ENCODE assay signal across 8 cellular contexts in the genomic region with DNA sequence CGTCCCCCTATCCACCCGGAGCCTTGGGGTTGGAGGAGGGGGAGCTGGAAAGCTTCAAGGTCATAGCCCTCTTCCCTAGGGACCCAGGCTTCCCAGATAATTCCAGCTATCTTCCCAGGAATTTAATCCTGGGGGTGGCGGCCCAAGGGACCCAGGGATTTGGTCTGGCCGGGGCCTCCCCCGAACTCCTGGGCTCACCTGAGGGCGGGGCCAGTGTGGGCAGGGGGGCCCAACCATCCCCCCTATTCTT. TPM values are rescaled to one million over a fixed set of nuclear protein-coding genes. Genes with fewer than 3 reads are reported as not detected.
A peak's percentile ranks its signal among the peaks of the same experiment; 100 is the strongest.
DNase-seq lines count a peak whose midpoint lies in the region; ATAC-seq, FAIRE-seq and TF ChIP-seq lines count a peak whose summit lies in the region.

No MANE protein-coding gene starts in this region.

- H3K4me3 ChIP-seq in left ventricle myocardium inferior, result peak overlapping the region; percentile 100
- peak overlapping the region; percentile 99 for H3K4me3 ChIP-seq in K562
- peak overlapping the region; percentile 80 to 88 for H3K4me3 ChIP-seq in mesenchymal stem cell (ENCODE audit: insufficient read depth in 1 of 2, low read depth in 1 of 2, low read length in 2 of 2)
- H3K4me3 ChIP-seq in vagina, result peak overlapping the region; percentile 97 to 100

- H3K27ac ChIP-seq in left ventricle myocardium inferior (replicated peaks), result peak overlapping the region; percentile 92
- peak overlapping the region; percentile 98 for H3K27ac ChIP-seq in K562 (ENCODE audit: extremely low read depth, low read depth, low read length)
- H3K27ac ChIP-seq in mesenchymal stem cell (ENCODE audit: low read length, poor library complexity, severe bottlenecking), result peak overlapping the region; percentile 80
- peak overlapping the region; percentile 93 for H3K27ac ChIP-seq in vagina

- H4K20me1 ChIP-seq in K562 (replicated peaks; ENCODE audit: control insufficient read depth, insufficient read depth, low read length), result no peaks in the 10 kb centered on the region

- peak overlapping the region; percentile 37 for H2AK5ac ChIP-seq in mesenchymal stem cell (ENCODE audit: low read length, severe bottlenecking)

- DNase-seq in left ventricle myocardium inferior, result no peak
- DNase-seq in Right ventricle myocardium inferior (ENCODE audit: missing footprints), result no peak
- no peak for DNase-seq in K562 (ENCODE audit: extremely low read depth in 1 of 4, low spot score in 3 of 4)
- peak; percentile 46 for DNase-seq in mesenchymal stem cell
- DNase-seq in vagina (ENCODE audit: extremely low spot score in 2 of 2), result no peak
- DNase-seq in H4 (ENCODE audit: low spot score), result no peak
- no peak for DNase-seq in erythroblast (lab: John Stamatoyannopoulos, UW)

- peaks cover 2% of the 10 kb centered on the region for H3K79me1 ChIP-seq in mesenchymal stem cell (replicated peaks; ENCODE audit: low read length, poor library complexity, severe bottlenecking)

- peak overlapping the region; percentile 25 to 90 for H3K18ac ChIP-seq in mesenchymal stem cell (ENCODE audit: low read depth in 1 of 2, low read length in 2 of 2)

- POLR2A ChIA-PET in K562 (lab: Yijun Ruan, JAX), result interaction anchor here (0.5 to 1.6 kb wide), 4 partner anchors 17 to 338 kb away, joined by 3 to 4 read pairs (median 4); no protein-coding TSS in a partner anchor

- peaks cover 76% of the 10 kb centered on the region for H3K4me1 ChIP-seq in left ventricle myocardium inferior
- peaks cover 33 to 46% of the 10 kb centered on the region in 2 experiments for H3K4me1 ChIP-seq in K562 (replicated peaks in 1 of 2; ENCODE audit: control insufficient read depth in 2 of 2, insufficient read depth in 2 of 2, low read length in 2 of 2)
- peaks cover 13% of the 10 kb centered on the region for H3K4me1 ChIP-seq in mesenchymal stem cell (ENCODE audit: control insufficient read depth, insufficient read depth, low read depth, low read length)
- peaks cover 63% of the 10 kb centered on the region for H3K4me1 ChIP-seq in vagina

- H3K79me2 ChIP-seq in K562 (ENCODE audit: control insufficient read depth, insufficient read depth, low read length), result peaks cover 73% of the 10 kb centered on the region

- H3K23ac ChIP-seq in mesenchymal stem cell (ENCODE audit: low read length in 2 of 2), result no peak overlapping the region

- no TSS peak for BruUV-seq in K562 (replicated peaks; lab: Mats Ljungman, UMichigan)

- H3K4ac ChIP-seq in mesenchymal stem cell (ENCODE audit: low read depth in 1 of 2, low read length in 2 of 2), result peak overlapping the region; percentile 19 to 41

- TF ChIP-seq POLR2A in K562 (conservative IDR thresholded peaks at IDR 0.05), result peak; percentile 30; the same call in 1 of the 2 replicates
- no peak for TF ChIP-seq POLR2A in vagina (IDR thresholded peaks at IDR 0.05)
- TF ChIP-seq POLR2A in erythroblast (IDR thresholded peaks at IDR 0.05; ENCODE audit: low read length), result no peak

- in situ Hi-C loops in K562 (cut with MboI), result no loop called here

- no peak overlapping the region for H2BK5ac ChIP-seq in mesenchymal stem cell (ENCODE audit: low read depth, low read length, poor library complexity, severe bottlenecking)

- no peak for TF ChIP-seq EP300 in K562 (IDR thresholded peaks at IDR 0.05; ENCODE audit: low read length)

- no peak overlapping the region for H3K14ac ChIP-seq in mesenchymal stem cell (ENCODE audit: low read length in 2 of 2)

- peak overlapping the region; percentile 23 for H4K91ac ChIP-seq in mesenchymal stem cell (ENCODE audit: low read length)

- H3K9me1 ChIP-seq in K562 (ENCODE audit: control insufficient read depth, insufficient read depth, low read length), result no peaks in the 10 kb centered on the region

- 0% methylated on average over 3 of the region's 6 CpGs for WGBS in K562 (ENCODE audit: insufficient coverage, low coverage, missing lambda C conversion rate)
- WGBS in mesenchymal stem cell, result 0% methylated on average over 4 of the region's 6 CpGs

- H2BK15ac ChIP-seq in mesenchymal stem cell (ENCODE audit: low read depth, poor library complexity, severe bottlenecking), result peak overlapping the region; percentile 71

- no peaks in the 10 kb centered on the region for H3K27me3 ChIP-seq in left ventricle myocardium inferior (ENCODE audit: low read depth)
- H3K27me3 ChIP-seq in K562 (ENCODE audit: control insufficient read depth in 2 of 2, insufficient read depth in 2 of 2, low read length in 2 of 2), result no peaks in the 10 kb centered on the region
- H3K27me3 ChIP-seq in mesenchymal stem cell (ENCODE audit: control insufficient read depth in 1 of 2, insufficient read depth in 1 of 2, low read length in 2 of 2), result no peaks in the 10 kb centered on the region
- H3K27me3 ChIP-seq in vagina, result no peaks in the 10 kb centered on the region

- peak overlapping the region; percentile 65 for H2BK120ac ChIP-seq in mesenchymal stem cell (ENCODE audit: low read depth, low read length)

- CTCF ChIA-PET in K562 (lab: Yijun Ruan, JAX; ENCODE audit: low intra/inter-chr PET ratio), result no interaction called here

- TF ChIP-seq CTCF in left ventricle myocardium inferior (IDR thresholded peaks at IDR 0.05; ENCODE audit: borderline replicate concordance) (no peak), K562 (IDR thresholded peaks at IDR 0.05 in 2 of 3, conservative IDR thresholded peaks at IDR 0.05 in 1 of 3; ENCODE audit: insufficient read depth in 2 of 3, low read depth in 1 of 3, low read length in 3 of 3) (no peak), vagina (IDR thresholded peaks at IDR 0.05) (no peak)

- no peak overlapping the region for H2BK12ac ChIP-seq in mesenchymal stem cell (ENCODE audit: low read length in 2 of 2)

- no peak for FAIRE-seq in K562 (lab: Jason Lieb, UNC)

- H3K9me3 ChIP-seq in left ventricle myocardium inferior (replicated peaks) (no peaks in the 10 kb centered on the region), K562 (replicated peaks; ENCODE audit: control insufficient read depth, insufficient read depth, low read depth, low read length) (no peaks in the 10 kb centered on the region), mesenchymal stem cell (ENCODE audit: control insufficient read depth, low read length) (no peaks in the 10 kb centered on the region), vagina (no peaks in the 10 kb centered on the region)

- no peak for ATAC-seq in Right ventricle myocardium inferior
- ATAC-seq in K562, result no peak
- ATAC-seq in GM19328 (IDR thresholded peaks at IDR 0.05; ENCODE audit: unreplicated experiment), result no peak

- intact Hi-C loops in left ventricle myocardium inferior (cut with micrococcal nuclease), result no loop called here
- intact Hi-C loops in Right ventricle myocardium inferior (cut with DNase I), result loop anchor here (5.0 kb wide), 1 partner anchor 94 kb away; a partner anchor contains a TSS
- intact Hi-C loops in K562 (cut with micrococcal nuclease), result loop anchor here (5.0 kb wide), 1 partner anchor 134 kb away; no protein-coding TSS in a partner anchor
- intact Hi-C loops in vagina (cut with DNase I), result no loop called here

- H3K4me2 ChIP-seq in K562 (ENCODE audit: insufficient read depth, low read length), result peak overlapping the region; percentile 97
- peak overlapping the region; percentile 72 for H3K4me2 ChIP-seq in mesenchymal stem cell (ENCODE audit: low read length, poor library complexity, severe bottlenecking)

- H3K9ac ChIP-seq in K562 (ENCODE audit: insufficient read depth in 1 of 2, low read depth in 2 of 2, low read length in 2 of 2) (peak overlapping the region; percentile 95 to 97), mesenchymal stem cell (ENCODE audit: low read length) (peak overlapping the region; percentile 90)

- no peak overlapping the region for H2AFZ ChIP-seq in K562 (ENCODE audit: low read depth, low read length)
- no peak overlapping the region for H2AFZ ChIP-seq in mesenchymal stem cell (ENCODE audit: low read depth, low read length)

- no peak overlapping the region for H4K8ac ChIP-seq in mesenchymal stem cell (ENCODE audit: low read length)

- H3K36me3 ChIP-seq in left ventricle myocardium inferior (no peaks in the 10 kb centered on the region), K562 (ENCODE audit: control insufficient read depth, insufficient read depth, low read length) (peaks cover 38% of the 10 kb centered on the region; the same call in 2 of the 3 replicates), mesenchymal stem cell (ENCODE audit: control insufficient read depth in 1 of 2, insufficient read depth in 2 of 2, low read depth in 1 of 2, low read length in 2 of 2) (peaks cover 0 to 4% of the 10 kb centered on the region in 2 experiments), vagina (no peaks in the 10 kb centered on the region)

- TF ChIP-seq RAD21 in K562 (CRISPR knock-in tag; conservative IDR thresholded peaks at IDR 0.05 in 1 of 2, IDR thresholded peaks at IDR 0.05 in 1 of 2), result no peak

RNA-seq across cellular contexts. Expression of a gene that starts 1.3 kb away (rescaled TPM):
- total RNA-seq in left ventricle myocardium inferior (32.8 TPM), Right ventricle myocardium inferior (49.0 TPM), K562 (2014; rRNA removed) (207 and 522 TPM in 2 replicates), K562 (2014; rRNA removed; fragmentation: Illumina TruSeq; extraction: Trizol) (98.6 and 104 TPM in 2 replicates), K562 (2015; rRNA removed; fragmentation: Illumina TruSeq; extraction: Trizol) (112 and 114 TPM in 2 replicates), K562 (2021) (248 and 261 TPM in 2 replicates), vagina (103 TPM)
- total RNA-seq in K562 (2011; cell fraction: chromatin; rRNA removed; ENCODE audit: low replicate concordance), result 123 and 279 TPM in 2 replicates
- 127 and 148 TPM in 2 replicates for total RNA-seq in K562 (2011; cell fraction: nucleolus; rRNA removed)
- total RNA-seq in K562 (2011; cell fraction: nucleoplasm; rRNA removed), result 106 and 127 TPM in 2 replicates
- polyA plus RNA-seq in K562 (2011; rRNA removed) (92.0 and 102 TPM in 2 replicates), K562 (2014; fragmentation: Illumina TruSeq; extraction: Trizol) (169 and 182 TPM in 2 replicates), K562 (2014; fragmentation: Nextera tagmentation; extraction: Ambion mirVana) (10 to 100 TPM; 16.7 to 22.6 TPM), K562 (2014; rRNA removed) (148 and 251 TPM in 2 replicates)
- 80.7 and 337 TPM in 2 replicates for polyA plus RNA-seq in K562 (2011; cell fraction: cytosol; rRNA removed)
- 119 and 149 TPM in 2 replicates for polyA plus RNA-seq in K562 (2011; cell fraction: nucleus; rRNA removed)
- polyA plus RNA-seq in K562 (2012), result 109 and 183 TPM in 2 replicates
- polyA minus RNA-seq in K562 (2011; rRNA and poly(A)+ RNA removed), result 55.1 and 66.5 TPM in 2 replicates
- 131 and 134 TPM in 2 replicates for polyA minus RNA-seq in K562 (2011; cell fraction: cytosol; rRNA and poly(A)+ RNA removed)
- 72.3 and 93.4 TPM in 2 replicates for polyA minus RNA-seq in K562 (2011; cell fraction: nucleus; rRNA and poly(A)+ RNA removed)
- 106 TPM for polyA plus RNA-seq in mesenchymal stem cell (2013, experiment 1 of 2)
- 104 TPM for polyA plus RNA-seq in mesenchymal stem cell (2013, experiment 2 of 2)
- 29.1 and 43.5 TPM in 2 replicates for total RNA-seq in H4 (2014; rRNA removed; shearing (Covaris generic))

RNA-seq across cellular contexts. Expression of a gene that starts 10.4 kb away (rescaled TPM):
- total RNA-seq in left ventricle myocardium inferior (0.19 TPM), Right ventricle myocardium inferior (0.65 TPM), K562 (2014; rRNA removed) (6.2 and 8.7 TPM in 2 replicates), K562 (2014; rRNA removed; fragmentation: Illumina TruSeq; extraction: Trizol) (5.4 and 6.1 TPM in 2 replicates), K562 (2015; rRNA removed; fragmentation: Illumina TruSeq; extraction: Trizol) (6.0 and 6.5 TPM in 2 replicates), K562 (2021) (6.4 and 7.6 TPM in 2 replicates), vagina (3.9 TPM)
- total RNA-seq in K562 (2011; cell fraction: chromatin; rRNA removed; ENCODE audit: low replicate concordance), result 2.8 and 3.4 TPM in 2 replicates
- 3.5 and 5.0 TPM in 2 replicates for total RNA-seq in K562 (2011; cell fraction: nucleolus; rRNA removed)
- total RNA-seq in K562 (2011; cell fraction: nucleoplasm; rRNA removed), result 2.3 and 3.4 TPM in 2 replicates
- polyA plus RNA-seq in K562 (2011; rRNA removed) (4.5 and 7.8 TPM in 2 replicates), K562 (2014; fragmentation: Illumina TruSeq; extraction: Trizol) (8.5 and 10.4 TPM in 2 replicates), K562 (2014; fragmentation: Nextera tagmentation; extraction: Ambion mirVana) (10 to 100 TPM; 13.0 to 15.6 TPM), K562 (2014; rRNA removed) (14.0 and 15.7 TPM in 2 replicates)
- 7.5 and 9.8 TPM in 2 replicates for polyA plus RNA-seq in K562 (2011; cell fraction: cytosol; rRNA removed)
- polyA plus RNA-seq in K562 (2011; cell fraction: nucleus; rRNA removed), result 7.9 and 8.8 TPM in 2 replicates
- polyA plus RNA-seq in K562 (2012), result 9.6 and 13.5 TPM in 2 replicates
- 1.2 and 1.8 TPM in 2 replicates for polyA minus RNA-seq in K562 (2011; rRNA and poly(A)+ RNA removed)
- 1.1 and 1.3 TPM in 2 replicates for polyA minus RNA-seq in K562 (2011; cell fraction: cytosol; rRNA and poly(A)+ RNA removed)
- polyA minus RNA-seq in K562 (2011; cell fraction: nucleus; rRNA and poly(A)+ RNA removed), result 1.5 and 1.8 TPM in 2 replicates
- polyA plus RNA-seq in mesenchymal stem cell (2013, experiment 1 of 2), result 2.3 TPM
- polyA plus RNA-seq in mesenchymal stem cell (2013, experiment 2 of 2), result 2.1 TPM
- total RNA-seq in H4 (2014; rRNA removed; shearing (Covaris generic)), result 0.21 and 1.1 TPM in 2 replicates

RNA-seq across cellular contexts. Expression of a gene that starts 11.8 kb away (rescaled TPM):
- total RNA-seq in left ventricle myocardium inferior (19.1 TPM), Right ventricle myocardium inferior (30.6 TPM), K562 (2014; rRNA removed) (9.3 and 20.1 TPM in 2 replicates), K562 (2014; rRNA removed; fragmentation: Illumina TruSeq; extraction: Trizol) (6.9 and 7.2 TPM in 2 replicates), K562 (2015; rRNA removed; fragmentation: Illumina TruSeq; extraction: Trizol) (7.2 and 8.3 TPM in 2 replicates), K562 (2021) (21.4 and 24.3 TPM in 2 replicates), vagina (13.0 TPM)
- 9.6 and 30.7 TPM in 2 replicates for total RNA-seq in K562 (2011; cell fraction: chromatin; rRNA removed; ENCODE audit: low replicate concordance)
- 33.3 and 36.9 TPM in 2 replicates for total RNA-seq in K562 (2011; cell fraction: nucleolus; rRNA removed)
- 17.6 and 21.3 TPM in 2 replicates for total RNA-seq in K562 (2011; cell fraction: nucleoplasm; rRNA removed)
- polyA plus RNA-seq in K562 (2011; rRNA removed) (14.1 and 23.1 TPM in 2 replicates), K562 (2014; fragmentation: Illumina TruSeq; extraction: Trizol) (18.6 and 23.7 TPM in 2 replicates), K562 (2014; fragmentation: Nextera tagmentation; extraction: Ambion mirVana) (under 1 TPM; 0.53 to 0.69 TPM), K562 (2014; rRNA removed) (12.3 and 18.7 TPM in 2 replicates)
- polyA plus RNA-seq in K562 (2011; cell fraction: cytosol; rRNA removed), result 28.2 and 40.0 TPM in 2 replicates
- 19.8 and 28.9 TPM in 2 replicates for polyA plus RNA-seq in K562 (2011; cell fraction: nucleus; rRNA removed)
- polyA plus RNA-seq in K562 (2012), result 30.4 and 54.3 TPM in 2 replicates
- 7.4 and 8.3 TPM in 2 replicates for polyA minus RNA-seq in K562 (2011; rRNA and poly(A)+ RNA removed)
- 20.7 and 22.8 TPM in 2 replicates for polyA minus RNA-seq in K562 (2011; cell fraction: cytosol; rRNA and poly(A)+ RNA removed)
- polyA minus RNA-seq in K562 (2011; cell fraction: nucleus; rRNA and poly(A)+ RNA removed), result 9.0 and 16.4 TPM in 2 replicates
- polyA plus RNA-seq in mesenchymal stem cell (2013, experiment 1 of 2), result 30.0 TPM
- polyA plus RNA-seq in mesenchymal stem cell (2013, experiment 2 of 2), result 31.0 TPM
- 3.5 and 6.1 TPM in 2 replicates for total RNA-seq in H4 (2014; rRNA removed; shearing (Covaris generic))

RNA-seq across cellular contexts. Expression of a gene that starts 40.8 kb away (rescaled TPM):
- total RNA-seq in left ventricle myocardium inferior (0.33 TPM), Right ventricle myocardium inferior (0.32 TPM), K562 (2014; rRNA removed) (1.2 and 1.6 TPM in 2 replicates), K562 (2014; rRNA removed; fragmentation: Illumina TruSeq; extraction: Trizol) (0.73 TPM in 2 replicates), K562 (2015; rRNA removed; fragmentation: Illumina TruSeq; extraction: Trizol) (0.18 and 0.26 TPM in 2 replicates), K562 (2021) (2.4 and 2.7 TPM in 2 replicates), vagina (20.6 TPM)
- total RNA-seq in K562 (2011; cell fraction: chromatin; rRNA removed; ENCODE audit: low replicate concordance), result 2.1 and 8.8 TPM in 2 replicates
- total RNA-seq in K562 (2011; cell fraction: nucleolus; rRNA removed), result 4.2 and 6.7 TPM in 2 replicates
- 3.9 and 4.5 TPM in 2 replicates for total RNA-seq in K562 (2011; cell fraction: nucleoplasm; rRNA removed)
- polyA plus RNA-seq in K562 (2011; rRNA removed) (0.25 and 0.27 TPM in 2 replicates), K562 (2014; fragmentation: Illumina TruSeq; extraction: Trizol) (1.2 and 1.4 TPM in 2 replicates), K562 (2014; fragmentation: Nextera tagmentation; extraction: Ambion mirVana) (under 1 TPM; 0.11 to 0.30 TPM), K562 (2014; rRNA removed) (0.93 and 2.9 TPM in 2 replicates)
- 0.32 and 0.52 TPM in 2 replicates for polyA plus RNA-seq in K562 (2011; cell fraction: cytosol; rRNA removed)
- polyA plus RNA-seq in K562 (2011; cell fraction: nucleus; rRNA removed), result 1.8 and 3.8 TPM in 2 replicates
- 0.76 and 1.3 TPM in 2 replicates for polyA plus RNA-seq in K562 (2012)
- 0.54 and 0.77 TPM in 2 replicates for polyA minus RNA-seq in K562 (2011; rRNA and poly(A)+ RNA removed)
- 0.55 and 0.76 TPM in 2 replicates for polyA minus RNA-seq in K562 (2011; cell fraction: cytosol; rRNA and poly(A)+ RNA removed)
- polyA minus RNA-seq in K562 (2011; cell fraction: nucleus; rRNA and poly(A)+ RNA removed), result 2.8 and 3.6 TPM in 2 replicates
- polyA plus RNA-seq in mesenchymal stem cell (2013, experiment 1 of 2), result 167 TPM
- polyA plus RNA-seq in mesenchymal stem cell (2013, experiment 2 of 2), result 130 TPM
- total RNA-seq in H4 (2014; rRNA removed; shearing (Covaris generic)), result 1.2 TPM in 1 of 2 replicates, not detected in the other

Comparison
In these comparisons a context has a peak if more than half of its experiments do, and no peak if none do; other contexts are left out.
1. intact Hi-C loops: an anchor here in Right ventricle myocardium inferior (5.0 kb wide) and K562 (5.0 kb wide); none called in left ventricle myocardium inferior and vagina.